ENCODE assay signal across 11 cellular contexts in the genomic region with DNA sequence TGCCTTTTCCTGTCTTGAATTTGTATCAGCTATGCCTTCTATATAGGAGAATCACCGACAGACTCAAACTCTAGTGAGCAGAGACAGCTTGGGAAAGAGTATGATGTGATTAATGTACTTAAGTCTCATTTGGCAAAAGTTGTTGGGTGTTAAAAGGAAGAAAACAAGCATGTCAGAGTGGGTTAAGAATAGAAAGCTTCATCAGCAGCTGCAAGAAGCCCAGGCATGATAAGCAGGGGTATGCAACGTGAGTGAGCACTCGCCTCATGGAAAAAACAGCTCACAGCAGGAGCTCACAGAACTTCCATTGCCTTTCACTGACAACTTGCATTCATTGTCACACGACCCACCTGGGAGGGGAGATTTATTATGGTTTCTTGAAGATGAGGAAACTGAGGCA. TPM values are rescaled to one million over a fixed set of nuclear protein-coding genes. Genes with fewer than 3 reads are reported as not detected.
DNase-seq lines count a peak whose midpoint lies in the region; ATAC-seq, FAIRE-seq and TF ChIP-seq lines count a peak whose summit lies in the region.
"Had no signal": no experiment of that assay in that cellular context is flagged by ENCODE, and none has a peak within 500 bp of the region (broad histone marks: within the 10 kb centered on the region; RNA-seq: fewer than 3 reads in every experiment).

No MANE protein-coding gene starts in this region.

- peak; percentile 65 for ATAC-seq in activated CD8-positive, alpha-beta T cell treated with anti-CD3 and anti-CD28 coated beads for 36 hours
- ATAC-seq in Right ventricle myocardium superior (ENCODE audit: poor library complexity) (peak; percentile 64), GM21367 (IDR thresholded peaks at IDR 0.05; ENCODE audit: unreplicated experiment) (no peak), HG03571 (IDR thresholded peaks at IDR 0.05; ENCODE audit: unreplicated experiment) (no peak)

- H3K27ac ChIP-seq in Karpas-422 (ENCODE audit: low read length) (no peak overlapping the region), small intestine (ENCODE audit: low read depth in 1 of 2, low read length in 1 of 2) (no peak overlapping the region)

- H3K9me2 ChIP-seq in Karpas-422 (replicated peaks; ENCODE audit: insufficient read depth, low read length), result no peaks in the 10 kb centered on the region

- DNase-seq in Karpas-422 (no peak), Right ventricle myocardium superior (peak; percentile 46), HPDE6-E6E7 (ENCODE audit: extremely low spot score) (no peak), small intestine (no peak)
- peak; percentile 89 for DNase-seq in activated CD8-positive, alpha-beta T cell treated with anti-CD3 and anti-CD28 coated beads for 36 hours
- DNase-seq in stimulated activated CD4-positive, alpha-beta T cell treated with anti-CD3 and anti-CD28 coated beads, Interleukin-2, amount 100 ng/mL, for 24 hours, result peak; percentile 56 to 61
- DNase-seq: foreskin melanocyte, NCI-H1417 treated with DMSO at 0.1 percent for 48 hours had no signal

- H3K36me3 Mint-ChIP-seq in activated CD8-positive, alpha-beta T cell treated with anti-CD3 and anti-CD28 coated beads for 36 hours (ENCODE audit: low read depth), result peaks cover 3% of the 10 kb centered on the region

- no peak overlapping the region for H3K9ac ChIP-seq in Karpas-422 (ENCODE audit: low read length)

- POLR2A ChIA-PET in activated CD8-positive, alpha-beta T cell treated with anti-CD3 and anti-CD28 coated beads for 36 hours (lab: Charles Lee), result interaction anchor here (0.6 to 2.0 kb wide), 8 partner anchors 11 to 153 kb away, joined by 3 to 7 read pairs (median 4); no protein-coding TSS in a partner anchor

- peak overlapping the region; percentile 87 for H3K27ac Mint-ChIP-seq in activated CD8-positive, alpha-beta T cell treated with anti-CD3 and anti-CD28 coated beads for 36 hours

- no peak for FAIRE-seq in small intestine (lab: Jason Lieb, UNC)

- H3K4me1 ChIP-seq in Karpas-422 (ENCODE audit: low read length) (peaks cover 17% of the 10 kb centered on the region), small intestine (ENCODE audit: control insufficient read depth in 2 of 2, insufficient read depth in 1 of 2, low read depth in 1 of 2, low read length in 1 of 2) (no peaks in the 10 kb centered on the region)

- peaks cover 2% of the 10 kb centered on the region for H3K9me3 Mint-ChIP-seq in activated CD8-positive, alpha-beta T cell treated with anti-CD3 and anti-CD28 coated beads for 36 hours
- H3K9me3 Mint-ChIP-seq: central memory CD8-positive, alpha-beta T cell had no signal

- CTCF ChIA-PET in activated CD8-positive, alpha-beta T cell treated with anti-CD3 and anti-CD28 coated beads for 36 hours (lab: Charles Lee), result interaction anchor here (2.1 kb wide), 1 partner anchor 35 kb away, joined by 8 read pairs; no protein-coding TSS in a partner anchor

- no peak overlapping the region for H3K4me2 ChIP-seq in Karpas-422 (ENCODE audit: low read depth, low read length, poor library complexity, severe bottlenecking)

- H3K27me3 Mint-ChIP-seq in activated CD8-positive, alpha-beta T cell treated with anti-CD3 and anti-CD28 coated beads for 36 hours, result no peaks in the 10 kb centered on the region
- H3K27me3 Mint-ChIP-seq: central memory CD8-positive, alpha-beta T cell had no signal

- H3K4me1 Mint-ChIP-seq in activated CD8-positive, alpha-beta T cell treated with anti-CD3 and anti-CD28 coated beads for 36 hours (ENCODE audit: low read depth), result peaks cover 57% of the 10 kb centered on the region

- H3K4me3 Mint-ChIP-seq in activated CD8-positive, alpha-beta T cell treated with anti-CD3 and anti-CD28 coated beads for 36 hours, result peak overlapping the region; percentile 20
- H3K4me3 Mint-ChIP-seq: central memory CD8-positive, alpha-beta T cell had no signal

- H3K36me3 ChIP-seq in Karpas-422 (ENCODE audit: insufficient read depth, low read length), result no peaks in the 10 kb centered on the region
- no peaks in the 10 kb centered on the region for H3K36me3 ChIP-seq in small intestine (ENCODE audit: control insufficient read depth in 2 of 2, insufficient read depth in 2 of 2, low read length in 2 of 2)

- no peaks in the 10 kb centered on the region for H4K20me1 ChIP-seq in Karpas-422 (ENCODE audit: insufficient read depth, low read depth, low read length)

- H3K27me3 ChIP-seq in Karpas-422 (ENCODE audit: low read length) (no peaks in the 10 kb centered on the region), small intestine (ENCODE audit: control insufficient read depth in 2 of 2, insufficient read depth in 2 of 2, low read length in 2 of 2) (no peaks in the 10 kb centered on the region)

- WGBS in small intestine, 3 donors, result 47 to 60% (median 59%) methylated on average over 4 of the region's 4 CpGs

- H3K9me3 ChIP-seq in Karpas-422 (ENCODE audit: low read length) (no peaks in the 10 kb centered on the region), small intestine (ENCODE audit: control insufficient read depth, low read depth) (no peaks in the 10 kb centered on the region)

- intact Hi-C loops in activated CD8-positive, alpha-beta T cell treated with anti-CD3 and anti-CD28 coated beads for 36 hours (cut with micrococcal nuclease), result loop anchor here (5.0 kb wide), 1 partner anchor 44 kb away; no protein-coding TSS in a partner anchor
- intact Hi-C loops in Right ventricle myocardium superior (cut with DNase I), result loop anchor here (5.0 to 10.0 kb wide), 2 partner anchors 124 to 142 kb away; no protein-coding TSS in a partner anchor

- no peak for TF ChIP-seq CTCF in activated CD8-positive, alpha-beta T cell treated with anti-CD3 and anti-CD28 coated beads for 36 hours (IDR thresholded peaks at IDR 0.05)

- no peaks in the 10 kb centered on the region for H3K79me2 ChIP-seq in Karpas-422 (ENCODE audit: low read length)

- H3K4me3 ChIP-seq in Karpas-422 (ENCODE audit: low read length), result no peak overlapping the region
- H3K4me3 ChIP-seq in small intestine (ENCODE audit: low read depth in 1 of 2, low read length in 2 of 2), result no peak overlapping the region

- peak overlapping the region; percentile 38; the same call in 1 of the 2 replicates for H2AFZ ChIP-seq in Karpas-422 (ENCODE audit: low read length)

RNA-seq across cellular contexts. Expression of a gene that starts 35.9 kb away (rescaled TPM):
- total RNA-seq in Karpas-422 (2014; rRNA removed; shearing (Covaris generic); ENCODE audit: low replicate concordance), result 134 and 183 TPM in 2 replicates
- 100 to 1,000 TPM; 142 to 143 TPM for total RNA-seq in activated CD8-positive, alpha-beta T cell treated with anti-CD3 and anti-CD28 coated beads for 36 hours
- total RNA-seq in Right ventricle myocardium superior, result 294 TPM
- polyA plus RNA-seq in small intestine, result 10 to 100 TPM; 12.7 to 26.0 (median 14.3) TPM

RNA-seq across cellular contexts. Expression of a gene that starts 53.3 kb away (rescaled TPM):
- total RNA-seq in Karpas-422 (2014; rRNA removed; shearing (Covaris generic); ENCODE audit: low replicate concordance), result 1.8 and 2.4 TPM in 2 replicates
- 1 to 10 TPM; 2.2 to 2.5 TPM for total RNA-seq in activated CD8-positive, alpha-beta T cell treated with anti-CD3 and anti-CD28 coated beads for 36 hours
- total RNA-seq in Right ventricle myocardium superior, result 12.6 TPM
- 1 to 10 TPM in 2 of 3 donors, under 1 TPM in 1; 0.67 to 8.1 (median 5.2) TPM for polyA plus RNA-seq in small intestine

Comparison
In these comparisons a context has a peak if more than half of its experiments do, and no peak if none do; other contexts are left out.
1. DNase-seq: peak in activated CD8-positive, alpha-beta T cell treated with anti-CD3 and anti-CD28 coated beads for 36 hours (single experiment), Right ventricle myocardium superior (single experiment) and stimulated activated CD4-positive, alpha-beta T cell treated with anti-CD3 and anti-CD28 coated beads, Interleukin-2, amount 100 ng/mL, for 24 hours (2 of 2); none in Karpas-422 (single experiment), HPDE6-E6E7 (single experiment) and small intestine (single experiment).
2. ATAC-seq: peak in activated CD8-positive, alpha-beta T cell treated with anti-CD3 and anti-CD28 coated beads for 36 hours (single experiment) and Right ventricle myocardium superior (single experiment); none in GM21367 (single experiment) and HG03571 (single experiment).